1 cellular context compared by ENCODE assay signal in genomic region chr13:49448753-49449152, GRCh38.
TF ChIP-seq lines count a peak whose summit lies in the region.

No MANE protein-coding gene starts in this region.

TF ChIP-seq in WTC11, 78 proteins besides CTCF, POLR2A, EP300 and RAD21 (continued from another document):
- no peak for TF ChIP-seq ZNF532 (CRISPR knock-in tag; IDR thresholded peaks at IDR 0.05; ENCODE audit: borderline replicate concordance)
- TF ChIP-seq CREM (CRISPR knock-in tag; IDR thresholded peaks at IDR 0.05), result no peak
- TF ChIP-seq ZNF317 (CRISPR knock-in tag; IDR thresholded peaks at IDR 0.05; ENCODE audit: borderline replicate concordance, low read depth), result no peak
- TF ChIP-seq ZNF281 (CRISPR knock-in tag; IDR thresholded peaks at IDR 0.05), result no peak
- TF ChIP-seq NR1H2 (CRISPR knock-in tag; IDR thresholded peaks at IDR 0.05), result no peak
- TF ChIP-seq CREB1 (CRISPR knock-in tag; IDR thresholded peaks at IDR 0.05), result no peak
- TF ChIP-seq FOXP1 (CRISPR knock-in tag; IDR thresholded peaks at IDR 0.05; ENCODE audit: borderline replicate concordance), result no peak
- no peak for TF ChIP-seq NFE2L1 (CRISPR knock-in tag; IDR thresholded peaks at IDR 0.05)
- TF ChIP-seq USF1 (CRISPR knock-in tag; IDR thresholded peaks at IDR 0.05), result no peak
- TF ChIP-seq CDX4 (CRISPR knock-in tag; IDR thresholded peaks at IDR 0.05; ENCODE audit: borderline replicate concordance), result no peak
- TF ChIP-seq TCF7 (CRISPR knock-in tag; IDR thresholded peaks at IDR 0.05; ENCODE audit: low read depth), result no peak
- no peak for TF ChIP-seq SOX15 (CRISPR knock-in tag; IDR thresholded peaks at IDR 0.05)
